22 cellular contexts compared by ENCODE assay signal in the genomic region with DNA sequence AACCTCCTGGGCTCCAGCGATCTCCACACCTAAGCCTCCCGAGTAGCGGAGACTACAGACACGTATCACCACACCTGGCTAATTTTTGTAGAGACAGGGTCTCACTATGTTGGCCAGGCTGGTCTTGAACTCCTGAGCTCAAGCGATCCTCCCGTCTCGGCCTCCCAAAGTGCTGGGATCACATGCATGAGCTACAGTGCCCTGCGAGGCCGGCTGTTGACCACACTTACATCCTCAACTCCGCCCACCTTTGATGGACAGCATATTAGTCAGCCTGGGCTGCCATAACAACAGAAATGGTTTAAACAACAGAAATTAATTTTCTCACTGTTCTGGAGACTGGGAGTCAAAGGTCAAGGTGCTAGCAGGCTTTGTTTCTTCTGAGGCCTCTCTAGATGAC.
DNase-seq lines count a peak whose midpoint lies in the region; ATAC-seq and TF ChIP-seq lines count a peak whose summit lies in the region.
"Had no signal": no experiment of that assay in that cellular context is flagged by ENCODE, and none has a peak within 500 bp of the region (broad histone marks: within the 10 kb centered on the region; RNA-seq: fewer than 3 reads in every experiment).

No MANE protein-coding gene starts in this region.

- H3K4me1 ChIP-seq in right atrium auricular region (peaks cover 0 to 16% of the 10 kb centered on the region in 2 donors), heart left ventricle (peaks cover 0 to 27% (median 3%) of the 10 kb centered on the region in 12 donors), upper lobe of right lung (no peaks in the 10 kb centered on the region)

- 91 to 98% (median 95%) methylated on average over 10 of the region's 10 CpGs for WGBS in heart left ventricle, 4 donors

- H3K4me3 ChIP-seq in right atrium auricular region, result no peak overlapping the region
- H3K4me3 ChIP-seq in heart left ventricle, result no peak overlapping the region
- no peak overlapping the region for H3K4me3 ChIP-seq in upper lobe of right lung
- H3K4me3 ChIP-seq: tibial artery had no signal

- H3K36me3 ChIP-seq in right atrium auricular region, result no peaks in the 10 kb centered on the region
- H3K36me3 ChIP-seq in heart left ventricle, result no peaks in the 10 kb centered on the region
- H3K36me3 ChIP-seq in upper lobe of right lung, result no peaks in the 10 kb centered on the region
- H3K36me3 ChIP-seq: tibial artery had no signal

- TF ChIP-seq CTCF in right atrium auricular region (IDR thresholded peaks at IDR 0.05) (no peak), heart left ventricle (IDR thresholded peaks at IDR 0.05) (no peak), upper lobe of right lung (IDR thresholded peaks at IDR 0.05) (no peak)

- H3K27me3 ChIP-seq in right atrium auricular region (no peaks in the 10 kb centered on the region), heart left ventricle (no peaks in the 10 kb centered on the region), upper lobe of right lung (no peaks in the 10 kb centered on the region)
- H3K27me3 ChIP-seq: tibial artery had no signal

- H3K27ac ChIP-seq in right atrium auricular region, result no peak overlapping the region
- H3K27ac ChIP-seq in heart left ventricle, result no peak overlapping the region
- H3K27ac ChIP-seq in upper lobe of right lung, result no peak overlapping the region
- H3K27ac ChIP-seq: HL-60, parathyroid adenoma, tibial artery had no signal

- H3K9me3 ChIP-seq in right atrium auricular region (no peaks in the 10 kb centered on the region), heart left ventricle (no peaks in the 10 kb centered on the region), upper lobe of right lung (no peaks in the 10 kb centered on the region)
- H3K9me3 ChIP-seq: tibial artery had no signal

- intact Hi-C loops in heart left ventricle (cut with DNase I), result loop anchor here in 5 of 10 donors (2.0 to 10.0 kb wide), 6 partner anchors 232 to 632 kb away; no protein-coding TSS in a partner anchor
- intact Hi-C loops in upper lobe of right lung (cut with DNase I), result loop anchor here (2.0 kb wide), 1 partner anchor 326 kb away; no protein-coding TSS in a partner anchor

- DNase-seq in right atrium auricular region (ENCODE audit: low spot score) (peak; percentile 34), heart left ventricle (no peak), RKO (ENCODE audit: low spot score) (peak; percentile 41), dermis blood vessel endothelial cell (peak; percentile 41), upper lobe of right lung (peak; percentile 40), SK-N-DZ (ENCODE audit: low spot score) (no peak), AG08396 (ENCODE audit: low spot score) (no peak)
- DNase-seq: activated CD4-positive, alpha-beta T cell treated with anti-CD3 and anti-CD28 coated beads for 48 hours; activated gamma-delta T cell treated with Interleukin-2 at 50 U/mL for 16 hours; activated T-cell treated with anti-CD3 and anti-CD28 coated beads, Interleukin-2, amount 50 U/mL, for 24 hours; AML-193; CD8-positive, alpha-beta T cell; DMS 273 treated with DMSO at 0.1 percent for 48 hours; GDM1; kidney; NCI-H1092 treated with DMSO at 0.1 percent for 48 hours; NCI-H1930; NCI-H526 had no signal

- TF ChIP-seq POLR2A in heart left ventricle (IDR thresholded peaks at IDR 0.05), result no peak

- no peak for ATAC-seq in heart left ventricle
- ATAC-seq in upper lobe of right lung, result no peak
- ATAC-seq in GM19324 (IDR thresholded peaks at IDR 0.05; ENCODE audit: low FRiP score, unreplicated experiment), result no peak
- ATAC-seq: CD8-positive, alpha-beta T cell had no signal

Comparison
In these comparisons a context has a peak if more than half of its experiments do, and no peak if none do; other contexts are left out.
1. DNase-seq: peak in right atrium auricular region (single experiment), RKO (single experiment), dermis blood vessel endothelial cell (single experiment) and upper lobe of right lung (single experiment); none in heart left ventricle (0 of 5), SK-N-DZ (single experiment) and AG08396 (single experiment).